Comparison of ENCODE assay signal across 19 cellular contexts in the genomic region with DNA sequence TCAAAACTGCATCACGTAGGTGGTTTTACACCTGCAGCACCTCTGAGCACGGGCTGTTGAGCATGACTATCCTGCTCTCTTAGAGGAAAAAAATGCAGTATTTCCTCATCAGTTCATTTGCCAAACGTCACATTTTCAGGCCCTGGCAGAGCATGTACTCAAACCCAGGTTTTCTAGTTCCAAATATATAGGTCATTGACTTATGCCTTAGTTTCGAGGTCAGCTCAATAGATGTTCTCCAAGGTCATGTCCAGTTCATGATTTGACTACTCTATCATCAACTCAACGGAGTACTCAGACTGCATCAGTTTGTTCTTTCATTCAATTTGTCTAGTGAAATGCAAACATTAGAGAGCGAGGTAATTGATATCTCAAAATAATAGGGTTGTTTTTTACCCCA. TPM values are rescaled to one million over a fixed set of nuclear protein-coding genes. Genes with fewer than 3 reads are reported as not detected.
A peak's percentile ranks its signal among the peaks of the same experiment; 100 is the strongest.
DNase-seq lines count a peak whose midpoint lies in the region; ATAC-seq, FAIRE-seq and TF ChIP-seq lines count a peak whose summit lies in the region.
"Had no signal": no experiment of that assay in that cellular context is flagged by ENCODE, and none has a peak within 500 bp of the region (broad histone marks: within the 10 kb centered on the region; RNA-seq: fewer than 3 reads in every experiment).

No MANE protein-coding gene starts in this region.

- no peak overlapping the region for H2BK5ac ChIP-seq in mesenchymal stem cell (ENCODE audit: low read depth, low read length, poor library complexity, severe bottlenecking)

- H3K9me3 ChIP-seq in A549 (no peaks in the 10 kb centered on the region), mesenchymal stem cell (ENCODE audit: control insufficient read depth, low read length) (no peaks in the 10 kb centered on the region), HAP-1 (no peaks in the 10 kb centered on the region)
- H3K9me3 ChIP-seq: BLaER1 treated with 17β-estradiol and CSF1 and Interleukin-3, amounts not matched to agents 10 nM and 100 nM had no signal

- H3K36me3 Mint-ChIP-seq in activated naive CD4-positive, alpha-beta T cell treated with anti-CD3 and anti-CD28 coated beads, Interleukin-2, amount 10 ng/mL, durations not matched to agents 7 days and 5 days = peaks cover 38% of the 10 kb centered on the region
- peaks cover 0 to 5% of the 10 kb centered on the region in 2 donors for H3K36me3 Mint-ChIP-seq in activated naive CD4-positive, alpha-beta T cell treated with anti-CD3 and anti-CD28 coated beads, Interleukin-2, amount 50 U/mL, for 72 hours

- TF ChIP-seq EP300 in A549 (IDR thresholded peaks at IDR 0.05) = no peak

- H2AK5ac ChIP-seq in mesenchymal stem cell (ENCODE audit: low read length, severe bottlenecking) = peak overlapping the region; percentile 27

- no peak overlapping the region for H2BK120ac ChIP-seq in mesenchymal stem cell (ENCODE audit: low read depth, low read length)

- FAIRE-seq in A549 (lab: Jason Lieb, UNC) = peak; percentile 7
- peak; percentile 6 for FAIRE-seq in H54 (lab: Jason Lieb, UNC)
- FAIRE-seq: D721Med, GM19239 had no signal

- POLR2A ChIA-PET in A549 (lab: Yijun Ruan, JAX) = interaction anchor here (1.0 to 1.6 kb wide), 3 partner anchors 33 to 624 kb away, joined by 4 to 8 read pairs (median 5); partner anchors contain the start of gene NABP1

- WGBS in A549 (ENCODE audit: missing lambda C conversion rate) = 80% methylated on average over 6 of the region's 6 CpGs
- WGBS in mesenchymal stem cell = 77% methylated on average over 4 of the region's 6 CpGs

- H2BK15ac ChIP-seq in mesenchymal stem cell (ENCODE audit: low read depth, poor library complexity, severe bottlenecking) = no peak overlapping the region

- ATAC-seq in activated naive CD4-positive, alpha-beta T cell treated with anti-CD3 and anti-CD28 coated beads, Interleukin-2, amount 50 U/mL, for 72 hours = no peak
- ATAC-seq in A549 = no peak

- no peak for TF ChIP-seq CTCF in A549 (IDR thresholded peaks at IDR 0.05)

- H3K79me1 ChIP-seq in mesenchymal stem cell (replicated peaks; ENCODE audit: low read length, poor library complexity, severe bottlenecking) = no peaks in the 10 kb centered on the region

- H3K27ac ChIP-seq in A549 (peak overlapping the region; percentile 92 to 98; a peak in 5 of 6 replicates), mesenchymal stem cell (ENCODE audit: low read length, poor library complexity, severe bottlenecking) (no peak overlapping the region)
- H3K27ac ChIP-seq: BLaER1 treated with 17β-estradiol and CSF1 and Interleukin-3, amounts not matched to agents 10 nM and 100 nM had no signal

- H3K4me3 Mint-ChIP-seq in activated naive CD4-positive, alpha-beta T cell treated with anti-CD3 and anti-CD28 coated beads, Interleukin-2, amount 10 ng/mL, durations not matched to agents 7 days and 5 days = no peak overlapping the region
- H3K4me3 Mint-ChIP-seq: CD4-positive, alpha-beta memory T cell; HFFc6 had no signal

- H3K27me3 ChIP-seq in mesenchymal stem cell (ENCODE audit: control insufficient read depth in 1 of 2, insufficient read depth in 1 of 2, low read length in 2 of 2) (no peaks in the 10 kb centered on the region), HAP-1 (ENCODE audit: low read depth) (peaks cover 51% of the 10 kb centered on the region)
- H3K27me3 ChIP-seq: BLaER1 treated with 17β-estradiol and CSF1 and Interleukin-3, amounts not matched to agents 10 nM and 100 nM had no signal

- H3K18ac ChIP-seq in mesenchymal stem cell (ENCODE audit: low read depth in 1 of 2, low read length in 2 of 2) = no peak overlapping the region

- H3K4me3 ChIP-seq in A549 (no peak overlapping the region), mesenchymal stem cell (ENCODE audit: insufficient read depth in 1 of 2, low read depth in 1 of 2, low read length in 2 of 2) (no peak overlapping the region), HAP-1 (no peak overlapping the region)
- H3K4me3 ChIP-seq: BLaER1 treated with 17β-estradiol and CSF1 and Interleukin-3, amounts not matched to agents 10 nM and 100 nM had no signal

- no peak for DNase-seq in activated naive CD4-positive, alpha-beta T cell treated with anti-CD3 and anti-CD28 coated beads, Interleukin-2, amount 10 ng/mL, durations not matched to agents 7 days and 5 days
- no peak for DNase-seq in activated naive CD4-positive, alpha-beta T cell treated with anti-CD3 and anti-CD28 coated beads, Interleukin-2, amount 50 U/mL, for 72 hours (ENCODE audit: low spot score in 2 of 2)
- DNase-seq in A549 (ENCODE audit: low read depth in 1 of 2, low spot score in 1 of 2) (no peak), H54 (ENCODE audit: insufficient read length, low spot score) (no peak), mesenchymal stem cell (no peak), HAP-1 (ENCODE audit: low spot score in 2 of 2) (no peak)
- no peak for DNase-seq in activated CD8-positive, alpha-beta memory T cell treated with anti-CD3 and anti-CD28 coated beads, Interleukin-2, amount 50 U/mL, for 4 hours
- DNase-seq: 8988T; ACHN; CD4-positive, alpha-beta memory T cell; COR-L47; DMS153; GF-D8; GOT3; HCEC 1CT; HFFc6 had no signal

- CTCF ChIA-PET in activated naive CD4-positive, alpha-beta T cell treated with anti-CD3 and anti-CD28 coated beads, Interleukin-2, amount 10 ng/mL, durations not matched to agents 7 days and 5 days (lab: Charles Lee) = interaction anchor here (1.1 to 22.9 kb wide), 11 partner anchors 10 to 501 kb away, joined by 3 to 689 read pairs (median 10); partner anchors contain the start of gene STAT4
- CTCF ChIA-PET in A549 (lab: Yijun Ruan, JAX) = interaction anchor here (1.0 to 7.9 kb wide), 23 partner anchors 10 to 486 kb away, joined by 3 to 97 read pairs (median 9); partner anchors contain the start of gene STAT4

- peak overlapping the region; percentile 81 for H3K9ac ChIP-seq in mesenchymal stem cell (ENCODE audit: low read length)

- H3K9me3 Mint-ChIP-seq in activated naive CD4-positive, alpha-beta T cell treated with anti-CD3 and anti-CD28 coated beads, Interleukin-2, amount 10 ng/mL, durations not matched to agents 7 days and 5 days = no peaks in the 10 kb centered on the region
- no peaks in the 10 kb centered on the region for H3K9me3 Mint-ChIP-seq in activated naive CD4-positive, alpha-beta T cell treated with anti-CD3 and anti-CD28 coated beads, Interleukin-2, amount 50 U/mL, for 72 hours
- H3K9me3 Mint-ChIP-seq: CD4-positive, alpha-beta memory T cell; HFFc6 had no signal

- H2AFZ ChIP-seq in mesenchymal stem cell (ENCODE audit: low read depth, low read length) = no peak overlapping the region

- no peak for TF ChIP-seq RAD21 in A549 (conservative IDR thresholded peaks at IDR 0.05 in 1 of 2, IDR thresholded peaks at IDR 0.05 in 1 of 2)

- H2BK12ac ChIP-seq in mesenchymal stem cell (ENCODE audit: low read length in 2 of 2) = no peak overlapping the region

- H3K23ac ChIP-seq in mesenchymal stem cell (ENCODE audit: low read length in 2 of 2) = no peak overlapping the region

- no peak overlapping the region for H3K4me2 ChIP-seq in A549
- H3K4me2 ChIP-seq in mesenchymal stem cell (ENCODE audit: low read length, poor library complexity, severe bottlenecking) = no peak overlapping the region

- TF ChIP-seq POLR2A in A549 (IDR thresholded peaks at IDR 0.05; ENCODE audit: low read length) (no peak), H54 (IDR thresholded peaks at IDR 0.05; ENCODE audit: low read depth, low read length) (no peak)

- H3K27ac Mint-ChIP-seq in activated naive CD4-positive, alpha-beta T cell treated with anti-CD3 and anti-CD28 coated beads, Interleukin-2, amount 10 ng/mL, durations not matched to agents 7 days and 5 days = peak overlapping the region; percentile 39
- H3K27ac Mint-ChIP-seq in activated naive CD4-positive, alpha-beta T cell treated with anti-CD3 and anti-CD28 coated beads, Interleukin-2, amount 50 U/mL, for 72 hours = no peak overlapping the region
- H3K27ac Mint-ChIP-seq: HFFc6 had no signal

- H3K4ac ChIP-seq in mesenchymal stem cell (ENCODE audit: low read depth in 1 of 2, low read length in 2 of 2) = peak overlapping the region in 1 of 2 experiments; percentile 4

- peaks cover 43% of the 10 kb centered on the region for H3K4me1 ChIP-seq in A549
- peaks cover 11% of the 10 kb centered on the region for H3K4me1 ChIP-seq in mesenchymal stem cell (ENCODE audit: control insufficient read depth, insufficient read depth, low read depth, low read length)
- no peaks in the 10 kb centered on the region for H3K4me1 ChIP-seq in HAP-1

- no peaks in the 10 kb centered on the region for H3K36me3 ChIP-seq in mesenchymal stem cell (ENCODE audit: control insufficient read depth in 1 of 2, insufficient read depth in 2 of 2, low read depth in 1 of 2, low read length in 2 of 2)
- no peaks in the 10 kb centered on the region for H3K36me3 ChIP-seq in HAP-1 (replicated peaks)
- H3K36me3 ChIP-seq: BLaER1 treated with 17β-estradiol and CSF1 and Interleukin-3, amounts not matched to agents 10 nM and 100 nM had no signal

- H3K4me1 Mint-ChIP-seq in activated naive CD4-positive, alpha-beta T cell treated with anti-CD3 and anti-CD28 coated beads, Interleukin-2, amount 10 ng/mL, durations not matched to agents 7 days and 5 days = peaks cover 30% of the 10 kb centered on the region

- no peak overlapping the region for H3K14ac ChIP-seq in mesenchymal stem cell (ENCODE audit: low read length in 2 of 2)

- H4K91ac ChIP-seq in mesenchymal stem cell (ENCODE audit: low read length) = no peak overlapping the region

- no peaks in the 10 kb centered on the region for H3K27me3 Mint-ChIP-seq in activated naive CD4-positive, alpha-beta T cell treated with anti-CD3 and anti-CD28 coated beads, Interleukin-2, amount 10 ng/mL, durations not matched to agents 7 days and 5 days
- H3K27me3 Mint-ChIP-seq: CD4-positive, alpha-beta memory T cell had no signal

- in situ Hi-C loops in HAP-1 (cut with MboI; ENCODE audit: low sequenced_read_pairs) = loop anchor here (25.0 kb wide), 2 partner anchors 309 to 484 kb away; no protein-coding TSS in a partner anchor

- H4K8ac ChIP-seq in mesenchymal stem cell (ENCODE audit: low read length) = no peak overlapping the region

TF ChIP-seq in A549, 52 proteins besides CTCF, POLR2A, EP300 and RAD21:
- TF ChIP-seq RNF2 (IDR thresholded peaks at IDR 0.05; ENCODE audit: borderline replicate concordance, low read depth) (no peak), POLR2AphosphoS2 (conservative IDR thresholded peaks at IDR 0.05; ENCODE audit: low read length) (no peak)

RNA-seq across cellular contexts. Expression of gene STAT1, which starts 39.3 kb away (rescaled TPM):
- total RNA-seq in activated naive CD4-positive, alpha-beta T cell treated with anti-CD3 and anti-CD28 coated beads, Interleukin-2, amount 50 U/mL, for 72 hours = 100 to 1,000 TPM; 230 to 510 TPM
- polyA plus RNA-seq in A549 (2011; rRNA removed) (167 and 182 TPM in 2 replicates), A549 (2017; fragmentation: RNase III; extraction: RNeasy Plus Mini Kit Qiagen cat#74134 plus additional on column Dnase treatment) (104 to 107 TPM (median 105 TPM) in 3 replicates)
- 48.3 and 55.8 TPM in 2 replicates for polyA plus RNA-seq in A549 (2012; cell fraction: cytosol; rRNA removed)
- polyA plus RNA-seq in A549 (2012; cell fraction: nucleus; rRNA removed) = 55.1 and 61.8 TPM in 2 replicates
- 169 and 178 TPM in 2 replicates for polyA minus RNA-seq in A549 (2011; rRNA and poly(A)+ RNA removed)
- polyA plus RNA-seq in mesenchymal stem cell (2013, experiment 1 of 2) = 77.9 TPM
- polyA plus RNA-seq in mesenchymal stem cell (2013, experiment 2 of 2) = 78.1 TPM
